In genomic region chr12:93745304-93745703, GRCh38 we compare ENCODE assay signal across 33 cellular contexts.
"Had no signal": no experiment of that assay in that cellular context is flagged by ENCODE, and none has a peak within 500 bp of the region (broad histone marks: within the 10 kb centered on the region; RNA-seq: fewer than 3 reads in every experiment).

No MANE protein-coding gene starts in this region.

- H3K27ac Mint-ChIP-seq: activated CD4-positive, alpha-beta memory T cell treated with anti-CD3 and anti-CD28 coated beads for 36 hours; endodermal cell; mesothelial cell of epicardium; naive B cell; nephron progenitor cell; stimulated activated memory B cell treated with anti-CD40 and anti-IgM and Interleukin-4, amounts not matched to agents 10 μg/mL and 1 μg/mL and 100 μg/mL, for 72 hours; T-helper 2 cell treated with Interferon-gamma antibody and Interleukin-4, amounts not matched to agents 5 μg/mL and 100 μg/mL, for 36 hours had no signal

- H3K27me3 Mint-ChIP-seq: activated CD4-positive, alpha-beta memory T cell treated with anti-CD3 and anti-CD28 coated beads for 36 hours; naive B cell; stimulated activated memory B cell treated with anti-CD40 and anti-IgM and Interleukin-4, amounts not matched to agents 10 μg/mL and 1 μg/mL and 100 μg/mL, for 72 hours had no signal

- H3K36me3 ChIP-seq: ovary, prostate gland, sigmoid colon, stomach, thyroid gland had no signal

- H3K4me3 ChIP-seq: ovary, prostate gland, sigmoid colon, stomach, thyroid gland had no signal

- H3K27ac ChIP-seq: ovary, prostate gland, stomach, thyroid gland, VCaP had no signal

- H3K36me3 Mint-ChIP-seq: activated CD4-positive, alpha-beta memory T cell treated with anti-CD3 and anti-CD28 coated beads for 36 hours; mesothelial cell of epicardium; naive B cell; stimulated activated memory B cell treated with anti-CD40 and anti-IgM and Interleukin-4, amounts not matched to agents 10 μg/mL and 1 μg/mL and 100 μg/mL, for 72 hours had no signal

- ATAC-seq: esophagus mucosa; left colon; stimulated activated memory B cell treated with anti-CD40 and anti-IgM and Interleukin-4, amounts not matched to agents 10 μg/mL and 1 μg/mL and 100 μg/mL, for 72 hours had no signal

- DNase-seq: activated CD4-positive, alpha-beta memory T cell treated with anti-CD3 and anti-CD28 coated beads for 36 hours; activated CD4-positive, alpha-beta T cell treated with anti-CD3 and anti-CD28 coated beads for 4 hours; activated CD8-positive, alpha-beta memory T cell treated with anti-CD3 and anti-CD28 coated beads, Interleukin-2, amount 50 U/mL, for 4 hours; activated gamma-delta T cell treated with Interleukin-2 at 50 U/mL for 16 hours; activated naive CD4-positive, alpha-beta T cell treated with anti-CD3 and anti-CD28 coated beads, Interleukin-2, amount 50 U/mL, for 16 hours; activated T-cell treated with anti-CD3 and anti-CD28 coated beads, Interleukin-2, amount 50 U/mL, for 1 hour; amniotic stem cell; caudate nucleus; endodermal cell; foreskin fibroblast; head of caudate nucleus; hippocampal formation; left colon; mammary epithelial cell; naive B cell; nephron progenitor cell; ovary; retina; sigmoid colon; small intestine; stimulated activated CD4-positive, alpha-beta T cell treated with anti-CD3 and anti-CD28 coated beads, Interleukin-1b, Interleukin-23, amount 100 ng/mL, for 48 hours; stimulated activated CD4-positive, alpha-beta T cell treated with anti-CD3 and anti-CD28 coated beads, Interleukin-4, amount 100 ng/mL, for 4 hours; stimulated activated CD8-positive, alpha-beta memory T cell treated with anti-CD3 and anti-CD28 coated beads, Interleukin-4, amount 100 ng/mL, for 48 hours; stomach; thyroid gland had no signal

- H3K9me3 Mint-ChIP-seq: activated CD4-positive, alpha-beta memory T cell treated with anti-CD3 and anti-CD28 coated beads for 36 hours; endodermal cell; mesothelial cell of epicardium; naive B cell; nephron progenitor cell; stimulated activated memory B cell treated with anti-CD40 and anti-IgM and Interleukin-4, amounts not matched to agents 10 μg/mL and 1 μg/mL and 100 μg/mL, for 72 hours; T-helper 2 cell treated with Interferon-gamma antibody and Interleukin-4, amounts not matched to agents 5 μg/mL and 100 μg/mL, for 36 hours had no signal

- H3K27me3 ChIP-seq: ovary, sigmoid colon, stomach, thyroid gland had no signal

- H3K4me3 Mint-ChIP-seq: activated CD4-positive, alpha-beta memory T cell treated with anti-CD3 and anti-CD28 coated beads for 36 hours; endodermal cell; mesothelial cell of epicardium; nephron progenitor cell; stimulated activated memory B cell treated with anti-CD40 and anti-IgM and Interleukin-4, amounts not matched to agents 10 μg/mL and 1 μg/mL and 100 μg/mL, for 72 hours; T-helper 2 cell treated with Interferon-gamma antibody and Interleukin-4, amounts not matched to agents 5 μg/mL and 100 μg/mL, for 36 hours had no signal

- FAIRE-seq: astrocyte, keratinocyte, small intestine had no signal

- H3K9me3 ChIP-seq: ovary, prostate gland, sigmoid colon, stomach, thyroid gland had no signal
